Comparison of ENCODE assay signal across 13 cellular contexts in the genomic region with DNA sequence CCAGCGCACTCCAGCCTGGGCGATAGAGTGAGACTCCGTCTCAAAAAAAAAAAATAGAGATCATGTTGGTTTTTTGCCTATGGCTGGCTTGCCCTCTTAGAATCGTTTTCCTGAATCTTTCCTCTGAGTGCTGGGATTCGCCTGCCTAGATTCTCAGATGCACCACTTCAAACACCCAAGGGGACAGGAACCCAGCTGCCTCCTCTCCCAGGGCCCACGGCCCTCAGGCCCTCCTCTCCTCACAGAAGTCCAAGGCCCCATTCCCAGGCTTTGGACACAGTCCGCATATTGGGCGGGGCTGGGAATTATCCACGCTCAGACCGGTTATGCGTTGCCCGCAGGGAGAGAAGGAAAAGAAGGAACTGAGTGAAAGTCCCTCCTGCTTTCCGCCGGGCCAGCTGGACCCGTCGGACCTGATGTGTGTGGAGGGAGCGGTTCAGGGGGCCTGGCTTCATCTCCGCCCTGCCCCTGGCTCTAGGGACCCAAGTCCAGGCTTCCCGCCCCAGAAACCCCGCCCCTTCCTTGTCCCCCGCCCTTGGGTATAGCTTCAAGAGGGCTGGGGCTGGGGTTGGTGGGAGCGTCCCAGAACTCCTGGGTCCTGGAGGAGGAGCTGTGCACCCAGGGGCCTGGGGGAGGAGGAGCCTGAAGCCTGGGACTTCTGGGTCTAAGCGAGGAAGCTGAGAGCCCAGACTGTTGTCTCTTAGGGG. TPM values are rescaled to one million over a fixed set of nuclear protein-coding genes. Genes with fewer than 3 reads are reported as not detected.
DNase-seq lines count a peak whose midpoint lies in the region; ATAC-seq and TF ChIP-seq lines count a peak whose summit lies in the region.
"Had no signal": no experiment of that assay in that cellular context is flagged by ENCODE, and none has a peak within 500 bp of the region (broad histone marks: within the 10 kb centered on the region; RNA-seq: fewer than 3 reads in every experiment).

No MANE protein-coding gene starts in this region.

- H3K9me3 ChIP-seq in duodenal mucosa (ENCODE audit: control insufficient read depth in 1 of 2, low read length in 2 of 2), result no peaks in the 10 kb centered on the region
- H3K9me3 ChIP-seq: psoas muscle had no signal

- H3K27ac Mint-ChIP-seq in neural crest cell (ENCODE audit: unreplicated experiment), result no peak overlapping the region
- H3K27ac Mint-ChIP-seq: activated naive CD8-positive, alpha-beta T cell treated with anti-CD3 and anti-CD28 coated beads, Interleukin-2, amount 50 U/mL, for 24 hours; CD4-positive, alpha-beta T cell; stimulated activated naive CD8-positive, alpha-beta T cell treated with anti-CD3 and anti-CD28 coated beads, Interleukin-15, amount 100 ng/mL, for 72 hours had no signal

- H3K36me3 ChIP-seq in duodenal mucosa (ENCODE audit: control insufficient read depth in 1 of 2, insufficient read depth in 2 of 2, low read length in 2 of 2), result no peaks in the 10 kb centered on the region

- peaks cover 18% of the 10 kb centered on the region for H3K4me1 Mint-ChIP-seq in neural crest cell

- H3K9ac ChIP-seq in duodenal mucosa (ENCODE audit: low read depth in 1 of 2, low read length in 2 of 2), result peak overlapping the region in 1 of 2 donors; percentile 51

- peaks cover 4% of the 10 kb centered on the region for H3K36me3 Mint-ChIP-seq in neural crest cell (ENCODE audit: low read depth)

- DNase-seq in HuH-7 (ENCODE audit: low spot score) (peak; percentile 68), neural crest cell (ENCODE audit: low read depth, low spot score) (no peak), NCI-H524 treated with DMSO at 0.1 percent for 48 hours (lab: John Stamatoyannopoulos, UW) (no peak), AG20443 (ENCODE audit: low spot score) (no peak)
- DNase-seq: activated naive CD8-positive, alpha-beta T cell treated with anti-CD3 and anti-CD28 coated beads, Interleukin-2, amount 50 U/mL, for 24 hours; CD4-positive, alpha-beta T cell; NCI-H526 treated with DMSO at 0.1 percent for 48 hours; psoas muscle; SHP77 treated with DMSO at 0.1 percent for 48 hours; stimulated activated CD4-positive, alpha-beta T cell treated with anti-CD3 and anti-CD28 coated beads, Interleukin-4, amount 100 ng/mL, for 4 hours; stimulated activated naive CD8-positive, alpha-beta T cell treated with anti-CD3 and anti-CD28 coated beads, Interleukin-15, amount 100 ng/mL, for 72 hours had no signal

- TF ChIP-seq POLR2A in GM18505 (IDR thresholded peaks at IDR 0.05; ENCODE audit: borderline replicate concordance, extremely low read depth, insufficient read depth, insufficient read length), result no peak

- H3K9me3 Mint-ChIP-seq in neural crest cell, result no peaks in the 10 kb centered on the region
- H3K9me3 Mint-ChIP-seq: activated naive CD8-positive, alpha-beta T cell treated with anti-CD3 and anti-CD28 coated beads, Interleukin-2, amount 50 U/mL, for 24 hours; CD4-positive, alpha-beta T cell; stimulated activated naive CD8-positive, alpha-beta T cell treated with anti-CD3 and anti-CD28 coated beads, Interleukin-15, amount 100 ng/mL, for 72 hours had no signal

- H3K27me3 Mint-ChIP-seq in neural crest cell (ENCODE audit: low read depth), result peaks cover 27% of the 10 kb centered on the region
- H3K27me3 Mint-ChIP-seq: CD4-positive, alpha-beta T cell had no signal

- H3K4me3 ChIP-seq in duodenal mucosa (ENCODE audit: low read depth in 1 of 2, low read length in 2 of 2), result peak overlapping the region in 1 of 2 donors; percentile 45
- H3K4me3 ChIP-seq: psoas muscle had no signal

- peak overlapping the region; percentile 45 for H3K4me3 Mint-ChIP-seq in neural crest cell
- H3K4me3 Mint-ChIP-seq: activated naive CD8-positive, alpha-beta T cell treated with anti-CD3 and anti-CD28 coated beads, Interleukin-2, amount 50 U/mL, for 24 hours; CD4-positive, alpha-beta T cell; stimulated activated naive CD8-positive, alpha-beta T cell treated with anti-CD3 and anti-CD28 coated beads, Interleukin-15, amount 100 ng/mL, for 72 hours had no signal

- no peak for TF ChIP-seq CTCF in neural crest cell (conservative IDR thresholded peaks at IDR 0.05)

- peak overlapping the region; percentile 58 for H3K27ac ChIP-seq in duodenal mucosa (ENCODE audit: low read depth, low read length)
- H3K27ac ChIP-seq: psoas muscle had no signal

- no peak for ATAC-seq in GM18505 (IDR thresholded peaks at IDR 0.05; ENCODE audit: unreplicated experiment)
- ATAC-seq: activated naive CD8-positive, alpha-beta T cell treated with anti-CD3 and anti-CD28 coated beads, Interleukin-2, amount 50 U/mL, for 24 hours; psoas muscle; stimulated activated naive CD8-positive, alpha-beta T cell treated with anti-CD3 and anti-CD28 coated beads, Interleukin-15, amount 100 ng/mL, for 72 hours had no signal

- H3K27me3 ChIP-seq in duodenal mucosa (ENCODE audit: control insufficient read depth in 1 of 2, insufficient read depth in 2 of 2, low read length in 2 of 2), result peaks cover 0 to 6% of the 10 kb centered on the region in 2 donors

- H3K4me1 ChIP-seq in duodenal mucosa (ENCODE audit: control insufficient read depth in 1 of 2, insufficient read depth in 2 of 2, low read length in 2 of 2), result peaks cover 13 to 18% of the 10 kb centered on the region in 2 donors

RNA-seq across cellular contexts. Expression of a gene that starts 5.8 kb away (rescaled TPM):
- total RNA-seq in neural crest cell, result 21.7 and 22.7 TPM in 2 replicates

RNA-seq across cellular contexts. Expression of a gene that starts 6.2 kb away (rescaled TPM):
- total RNA-seq in neural crest cell, result 1.0 and 1.3 TPM in 2 replicates

RNA-seq across cellular contexts. Expression of a gene that starts 11.0 kb away (rescaled TPM):
- total RNA-seq in neural crest cell, result 5.4 and 7.5 TPM in 2 replicates

RNA-seq across cellular contexts. Expression of a gene that starts 30.0 kb away (rescaled TPM):
- 0.84 and 1.6 TPM in 2 replicates for total RNA-seq in neural crest cell
- total RNA-seq: CD4-positive, alpha-beta T cell had no signal

RNA-seq across cellular contexts. Expression of a gene that starts 32.4 kb away (rescaled TPM):
- 8.1 and 9.6 TPM in 2 replicates for total RNA-seq in neural crest cell
- total RNA-seq: CD4-positive, alpha-beta T cell had no signal
